22 cellular contexts compared by ENCODE assay signal in the genomic region with DNA sequence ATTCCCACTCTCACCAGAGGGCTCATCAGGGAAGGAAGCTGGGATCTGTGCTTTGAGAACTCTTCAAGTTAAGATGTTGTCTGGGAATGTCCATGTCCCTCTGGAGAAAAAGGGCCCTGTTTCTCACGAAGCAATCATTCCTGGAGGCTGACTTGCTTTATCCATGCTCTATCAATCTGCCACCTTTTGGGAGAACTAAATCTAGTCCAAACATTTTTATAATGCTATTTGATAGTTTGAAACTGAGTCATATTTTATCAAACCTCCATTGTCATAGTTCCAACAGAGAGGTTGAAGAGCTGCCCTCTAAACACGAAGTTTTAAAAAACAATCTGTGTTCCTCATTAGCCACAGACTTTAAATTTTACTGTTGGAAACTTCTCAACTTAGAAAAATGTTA.
"Had no signal": no experiment of that assay in that cellular context is flagged by ENCODE, and none has a peak within 500 bp of the region (broad histone marks: within the 10 kb centered on the region; RNA-seq: fewer than 3 reads in every experiment).

No MANE protein-coding gene starts in this region.

- H3K79me2 ChIP-seq: hepatocyte had no signal

- H2AFZ ChIP-seq: hepatocyte had no signal

- H3K27me3 ChIP-seq: ascending aorta, hepatocyte, ovary, upper lobe of left lung had no signal

- H3K4me3 ChIP-seq: adrenal gland, ascending aorta, esophagus muscularis mucosa, hepatocyte, ovary, prostate gland, upper lobe of left lung had no signal

- H3K4me1 ChIP-seq: adrenal gland, ascending aorta, prostate gland, upper lobe of left lung had no signal

- H3K4me2 ChIP-seq: hepatocyte had no signal

- H3K27ac ChIP-seq: adrenal gland, ascending aorta, esophagus muscularis mucosa, hepatocyte, ovary, prostate gland, upper lobe of left lung, WERI-Rb-1 had no signal

- H3K36me3 ChIP-seq: adrenal gland, ascending aorta, esophagus muscularis mucosa, ovary, prostate gland, upper lobe of left lung, WERI-Rb-1 had no signal

- DNase-seq: activated CD4-positive, alpha-beta T cell treated with anti-CD3 and anti-CD28 coated beads for 1 hour; activated CD8-positive, alpha-beta memory T cell treated with anti-CD3 and anti-CD28 coated beads for 24 hours; activated CD8-positive, alpha-beta memory T cell treated with anti-CD3 and anti-CD28 coated beads, Interleukin-2, amount 50 U/mL, for 48 hours; activated naive CD4-positive, alpha-beta T cell; activated T-cell treated with anti-CD3 and anti-CD28 coated beads, Interleukin-2, amount 50 U/mL, for 4 hours; adrenal gland; central memory CD4-positive, alpha-beta T cell; glutamatergic neuron; kidney glomerular epithelial cell; left ventricle myocardium superior; mammary epithelial cell; naive thymus-derived CD8-positive, alpha-beta T cell; ovary; stimulated activated CD4-positive, alpha-beta T cell treated with anti-CD3 and anti-CD28 coated beads, Interleukin-4, amount 100 ng/mL, for 24 hours; stimulated activated naive CD8-positive, alpha-beta T cell treated with anti-CD3 and anti-CD28 coated beads, Interleukin-15, Interleukin-2, amounts not matched to agents 100 U/mL and 50 U/mL, for 24 hours; T-cell; upper lobe of left lung; WERI-Rb-1 had no signal

- H3K9me3 ChIP-seq: adrenal gland, ascending aorta, esophagus muscularis mucosa, ovary, prostate gland, upper lobe of left lung had no signal

- ATAC-seq: activated T-cell treated with anti-CD3 and anti-CD28 coated beads, Interleukin-2, amount 50 U/mL, for 4 hours; left ventricle myocardium superior; naive thymus-derived CD8-positive, alpha-beta T cell; stimulated activated naive CD8-positive, alpha-beta T cell treated with anti-CD3 and anti-CD28 coated beads, Interleukin-15, Interleukin-2, amounts not matched to agents 100 U/mL and 50 U/mL, for 24 hours; T-cell had no signal
